1 cellular context compared by ENCODE assay signal in genomic region chr7:43926193-43927043, GRCh38.
A peak's percentile ranks its signal among the peaks of the same experiment; 100 is the strongest.
TF ChIP-seq lines count a peak whose summit lies in the region.

Gene UBE2D4 (plus strand): TSS chr7:43926436. CDS start chr7:43926533, 97 bp downstream.

TF ChIP-seq in HEK293, 187 proteins besides CTCF, POLR2A, EP300 and RAD21 (continued from another document and continues in another):
- TF ChIP-seq ZNF692 (tag by site-specific recombination; IDR thresholded peaks at IDR 0.05), result peak; percentile 88
- no peak for TF ChIP-seq ZNF266 (tag by site-specific recombination; IDR thresholded peaks at IDR 0.05; ENCODE audit: low read depth)
- peak; percentile 67 for TF ChIP-seq SP3 (tag by site-specific recombination; IDR thresholded peaks at IDR 0.05)
- 0 out of 2 replicates have a peak, but pooled peaks have one; percentile 53 for TF ChIP-seq INSM2 (tag by site-specific recombination; IDR thresholded peaks at IDR 0.05)
- TF ChIP-seq ZIC2 (tag by site-specific recombination; IDR thresholded peaks at IDR 0.05), result peak; percentile 72
- peak; percentile 94 for TF ChIP-seq ZNF501 (tag by site-specific recombination; IDR thresholded peaks at IDR 0.05)
- no peak for TF ChIP-seq ZNF654 (tag by site-specific recombination; IDR thresholded peaks at IDR 0.05; ENCODE audit: low read depth)
- TF ChIP-seq ZNF10 (tag by site-specific recombination; IDR thresholded peaks at IDR 0.05), result peak; percentile 78
- peak; percentile 80 for TF ChIP-seq KLF16 (tag by site-specific recombination; IDR thresholded peaks at IDR 0.05)
- no peak for TF ChIP-seq ZNF555 (tag by site-specific recombination; conservative IDR thresholded peaks at IDR 0.05)
- TF ChIP-seq ZSCAN5A (tag by site-specific recombination; IDR thresholded peaks at IDR 0.05), result peak; percentile 87; the same call in 1 of the 2 replicates
- TF ChIP-seq ZNF433 (tag by site-specific recombination; IDR thresholded peaks at IDR 0.05; ENCODE audit: low read depth), result no peak
- TF ChIP-seq ZNF26 (tag by site-specific recombination; IDR thresholded peaks at IDR 0.05), result no peak
- peak; percentile 100 for TF ChIP-seq ZNF600 (tag by site-specific recombination; IDR thresholded peaks at IDR 0.05)
- TF ChIP-seq ZNF621 (tag by site-specific recombination; IDR thresholded peaks at IDR 0.05), result no peak
- peak; percentile 84 for TF ChIP-seq SP7 (tag by site-specific recombination; IDR thresholded peaks at IDR 0.05)
- no peak for TF ChIP-seq ZNF248 (tag by site-specific recombination; IDR thresholded peaks at IDR 0.05)
- no peak for TF ChIP-seq WT1 (tag by site-specific recombination; IDR thresholded peaks at IDR 0.05)
- peak; percentile 23 for TF ChIP-seq PRDM10 (tag by site-specific recombination; IDR thresholded peaks at IDR 0.05)
- no peak for TF ChIP-seq ZNF175 (tag by site-specific recombination; IDR thresholded peaks at IDR 0.05)
- peak; percentile 54; the same call in 1 of the 2 replicates for TF ChIP-seq ZBTB7A (tag by site-specific recombination; IDR thresholded peaks at IDR 0.05; ENCODE audit: low read depth)
- TF ChIP-seq ZNF530 (tag by site-specific recombination; IDR thresholded peaks at IDR 0.05; ENCODE audit: low read depth), result no peak
- TF ChIP-seq ZNF768 (tag by site-specific recombination; IDR thresholded peaks at IDR 0.05), result 0 out of 2 replicates have a peak, but pooled peaks have one; percentile 27
- TF ChIP-seq ZNF214 (tag by site-specific recombination; IDR thresholded peaks at IDR 0.05; ENCODE audit: borderline replicate concordance), result no peak
- TF ChIP-seq ZNF341 (tag by site-specific recombination; IDR thresholded peaks at IDR 0.05; ENCODE audit: low read depth), result peak; percentile 97
- TF ChIP-seq ZNF112 (tag by site-specific recombination; IDR thresholded peaks at IDR 0.05), result no peak
- TF ChIP-seq PRDM4 (tag by site-specific recombination; IDR thresholded peaks at IDR 0.05), result no peak
- TF ChIP-seq ZNF558 (tag by site-specific recombination; IDR thresholded peaks at IDR 0.05), result no peak
- TF ChIP-seq ZBTB11 (tag by site-specific recombination; conservative IDR thresholded peaks at IDR 0.05; ENCODE audit: low read depth), result 0 out of 2 replicates have a peak, but pooled peaks have one; percentile 14
- TF ChIP-seq ZNF660 (tag by site-specific recombination; IDR thresholded peaks at IDR 0.05), result peak; percentile 93
- TF ChIP-seq ZFHX2 (tag by site-specific recombination; conservative IDR thresholded peaks at IDR 0.05), result peak; percentile 51
- TF ChIP-seq ZNF791 (tag by site-specific recombination; IDR thresholded peaks at IDR 0.05), result no peak
- peak; percentile 45; the same call in 1 of the 2 replicates for TF ChIP-seq ZSCAN16 (tag by site-specific recombination; IDR thresholded peaks at IDR 0.05)
- TF ChIP-seq ZNF837 (tag by site-specific recombination; IDR thresholded peaks at IDR 0.05), result no peak
- TF ChIP-seq ZNF174 (tag by site-specific recombination; IDR thresholded peaks at IDR 0.05), result no peak
- peak; percentile 94 for TF ChIP-seq SCRT2 (tag by site-specific recombination; IDR thresholded peaks at IDR 0.05)
- peak; percentile 55; the same call in 1 of the 2 replicates for TF ChIP-seq ZNF221 (tag by site-specific recombination; IDR thresholded peaks at IDR 0.05; ENCODE audit: borderline replicate concordance)
- peak; percentile 84 for TF ChIP-seq KLF9 (tag by site-specific recombination; IDR thresholded peaks at IDR 0.05; ENCODE audit: low read depth)
- TF ChIP-seq ZNF677 (tag by site-specific recombination; IDR thresholded peaks at IDR 0.05), result peak; percentile 41
- TF ChIP-seq MZF1 (tag by site-specific recombination; IDR thresholded peaks at IDR 0.05; ENCODE audit: borderline replicate concordance), result no peak; the same call in 1 of the 2 replicates
- peak; percentile 91 for TF ChIP-seq ZBTB26 (tag by site-specific recombination; optimal IDR thresholded peaks at IDR 0.05)
- TF ChIP-seq ZNF626 (tag by site-specific recombination; IDR thresholded peaks at IDR 0.05), result no peak
- no peak for TF ChIP-seq ZNF830 (tag by site-specific recombination; IDR thresholded peaks at IDR 0.05; ENCODE audit: low read depth)
- peak; percentile 43; the same call in 1 of the 2 replicates for TF ChIP-seq ZNF639 (tag by site-specific recombination; IDR thresholded peaks at IDR 0.05)
- peak; percentile 86 for TF ChIP-seq ZFP37 (tag by site-specific recombination; IDR thresholded peaks at IDR 0.05)
- peak; percentile 76 for TF ChIP-seq ZBTB20 (tag by site-specific recombination; IDR thresholded peaks at IDR 0.05)
- TF ChIP-seq ZNF624 (tag by site-specific recombination; IDR thresholded peaks at IDR 0.05), result no peak
- no peak for TF ChIP-seq ZNF670 (tag by site-specific recombination; IDR thresholded peaks at IDR 0.05; ENCODE audit: low read depth)
- no peak for TF ChIP-seq ZNF184 (tag by site-specific recombination; IDR thresholded peaks at IDR 0.05)
